In genomic region chr3:195954052-195954751, GRCh38 we compare ENCODE assay signal across 8 cellular contexts. TPM values are rescaled to one million over a fixed set of nuclear protein-coding genes. Genes with fewer than 3 reads are reported as not detected.
DNase-seq lines count a peak whose midpoint lies in the region; ATAC-seq, FAIRE-seq and TF ChIP-seq lines count a peak whose summit lies in the region.
"Not testable (repeated sequence)": the region's sequence is repeated elsewhere in the genome, so short reads cannot be mapped to it uniquely, and the experiment has no call there.

No MANE protein-coding gene starts in this region.

- DNase-seq in GM06990 (ENCODE audit: extremely low read depth, insufficient read length): peak; percentile 91
- peak; percentile 81 for DNase-seq in HK-2 (ENCODE audit: unreplicated experiment)
- not testable (repeated sequence) for DNase-seq in activated B cell treated with CpG ODN at 0.5 μM for 24 hours
- DNase-seq in K562 (ENCODE audit: extremely low read depth in 1 of 4, low spot score in 3 of 4): peak; percentile 81 to 96 (median 85)
- peak; percentile 91 for DNase-seq in left ventricle myocardium superior
- peak in 4 of 5 donors; percentile 64 to 84 (median 82) for DNase-seq in ovary

- H3K36me3 ChIP-seq in GM06990 (ENCODE audit: control insufficient read depth, insufficient read depth, low read length); ovary: not testable (repeated sequence)
- peaks cover 28% of the 10 kb centered on the region; the same call in 2 of the 3 replicates for H3K36me3 ChIP-seq in K562 (ENCODE audit: control insufficient read depth, insufficient read depth, low read length)

- TF ChIP-seq EP300 in K562 (IDR thresholded peaks at IDR 0.05; ENCODE audit: low read length); ovary (IDR thresholded peaks at IDR 0.05): not testable (repeated sequence)

- not testable (repeated sequence) for TF ChIP-seq RAD21 in K562 (CRISPR knock-in tag; conservative IDR thresholded peaks at IDR 0.05 in 1 of 2, IDR thresholded peaks at IDR 0.05 in 1 of 2)

- not testable (repeated sequence) for H2AFZ ChIP-seq in K562 (ENCODE audit: low read depth, low read length)

- H3K27ac ChIP-seq in K562 (ENCODE audit: extremely low read depth, low read depth, low read length) (peak overlapping the region; percentile 52; the same call in 1 of the 3 replicates), ovary (peak overlapping the region in 1 of 2 donors; percentile 69)

- peaks cover 22% of the 10 kb centered on the region for H3K79me2 ChIP-seq in K562 (ENCODE audit: control insufficient read depth, insufficient read depth, low read length)

- in situ Hi-C loops in K562 (cut with MboI): loop anchor here (5.0 kb wide), 1 partner anchor 317 kb away; no protein-coding TSS in a partner anchor

- not testable (repeated sequence) for H3K4me3 Mint-ChIP-seq in activated B cell treated with CpG ODN at 0.5 μM for 24 hours
- H3K4me3 Mint-ChIP-seq in stimulated activated naive CD8-positive, alpha-beta T cell treated with anti-CD3 and anti-CD28 coated beads, Interleukin-15, Interleukin-2, amounts not matched to agents 100 ng/mL and 50 ng/mL, for 24 hours: peak overlapping the region; percentile 81

- TF ChIP-seq POLR2A in K562 (conservative IDR thresholded peaks at IDR 0.05): 0 out of 2 replicates have a peak, but pooled peaks have one; percentile 53
- TF ChIP-seq POLR2A in ovary (IDR thresholded peaks at IDR 0.05): not testable (repeated sequence)

- not testable (repeated sequence) for H3K9me3 ChIP-seq in K562 (replicated peaks; ENCODE audit: control insufficient read depth, insufficient read depth, low read depth, low read length); ovary

- POLR2A ChIA-PET in activated B cell treated with CpG ODN at 0.5 μM for 24 hours (lab: Charles Lee); K562 (lab: Yijun Ruan, JAX): not testable (repeated sequence)

- H4K20me1 ChIP-seq in K562 (replicated peaks; ENCODE audit: control insufficient read depth, insufficient read depth, low read length): not testable (repeated sequence)

- H3K36me3 Mint-ChIP-seq in activated B cell treated with CpG ODN at 0.5 μM for 24 hours (ENCODE audit: low read depth): peaks cover 21% of the 10 kb centered on the region
- peaks cover 17% of the 10 kb centered on the region for H3K36me3 Mint-ChIP-seq in stimulated activated naive CD8-positive, alpha-beta T cell treated with anti-CD3 and anti-CD28 coated beads, Interleukin-15, Interleukin-2, amounts not matched to agents 100 ng/mL and 50 ng/mL, for 24 hours (ENCODE audit: low read depth)

- H3K4me3 ChIP-seq in GM06990 (replicated peaks; ENCODE audit: low read depth, low read length): peak overlapping the region; percentile 57
- peak overlapping the region; percentile 41 for H3K4me3 ChIP-seq in K562
- peak overlapping the region; percentile 30 for H3K4me3 ChIP-seq in ovary

- BruUV-seq in K562 (replicated peaks; lab: Mats Ljungman, UMichigan): not testable (repeated sequence)

- not testable (repeated sequence) for TF ChIP-seq CTCF in GM06990 (IDR thresholded peaks at IDR 0.05; ENCODE audit: insufficient read depth, low read length, poor library complexity, severe bottlenecking); activated B cell treated with CpG ODN at 0.5 μM for 24 hours (IDR thresholded peaks at IDR 0.05); K562 (IDR thresholded peaks at IDR 0.05 in 2 of 3, conservative IDR thresholded peaks at IDR 0.05 in 1 of 3; ENCODE audit: insufficient read depth in 2 of 3, low read depth in 1 of 3, low read length in 3 of 3); ovary (IDR thresholded peaks at IDR 0.05)

- peaks cover 12% of the 10 kb centered on the region for H3K4me1 Mint-ChIP-seq in activated B cell treated with CpG ODN at 0.5 μM for 24 hours
- H3K4me1 Mint-ChIP-seq in stimulated activated naive CD8-positive, alpha-beta T cell treated with anti-CD3 and anti-CD28 coated beads, Interleukin-15, Interleukin-2, amounts not matched to agents 100 ng/mL and 50 ng/mL, for 24 hours (ENCODE audit: low read depth): peaks cover 45% of the 10 kb centered on the region

- H3K27ac Mint-ChIP-seq in activated B cell treated with CpG ODN at 0.5 μM for 24 hours: not testable (repeated sequence)
- peak overlapping the region; percentile 83 for H3K27ac Mint-ChIP-seq in stimulated activated naive CD8-positive, alpha-beta T cell treated with anti-CD3 and anti-CD28 coated beads, Interleukin-15, Interleukin-2, amounts not matched to agents 100 ng/mL and 50 ng/mL, for 24 hours

- H3K9me1 ChIP-seq in K562 (ENCODE audit: control insufficient read depth, insufficient read depth, low read length): not testable (repeated sequence)

- WGBS in K562 (ENCODE audit: insufficient coverage, low coverage, missing lambda C conversion rate): 2% methylated on average over 16 of the region's 84 CpGs
- WGBS in ovary, 3 donors: 2% methylated on average over 52 of the region's 84 CpGs; no CpG with 5 or more reads in 2 of the 3 donors

- not testable (repeated sequence) for H3K27me3 ChIP-seq in GM06990 (replicated peaks; ENCODE audit: control insufficient read depth, insufficient read depth, low read length); K562 (ENCODE audit: control insufficient read depth in 2 of 2, insufficient read depth in 2 of 2, low read length in 2 of 2); ovary

- intact Hi-C loops in activated B cell treated with CpG ODN at 0.5 μM for 24 hours (cut with micrococcal nuclease); K562 (cut with micrococcal nuclease); left ventricle myocardium superior (cut with micrococcal nuclease); ovary (cut with DNase I): not testable (repeated sequence)

- peak overlapping the region; percentile 49; the same call in 1 of the 2 replicates for H3K4me2 ChIP-seq in K562 (ENCODE audit: insufficient read depth, low read length)

- not testable (repeated sequence) for H3K4me1 ChIP-seq in K562 (replicated peaks in 1 of 2; ENCODE audit: control insufficient read depth in 2 of 2, insufficient read depth in 2 of 2, low read length in 2 of 2); ovary (ENCODE audit: insufficient read depth)

- ATAC-seq in GM21717 (IDR thresholded peaks at IDR 0.05; ENCODE audit: unreplicated experiment) (peak; percentile 97), activated B cell treated with CpG ODN at 0.5 μM for 24 hours (ENCODE audit: low read depth) (peak; percentile 88), K562 (peak; percentile 99), left ventricle myocardium superior (peak; percentile 99)

- CTCF ChIA-PET in activated B cell treated with CpG ODN at 0.5 μM for 24 hours (lab: Charles Lee); K562 (lab: Yijun Ruan, JAX; ENCODE audit: low intra/inter-chr PET ratio): not testable (repeated sequence)

- FAIRE-seq in K562 (lab: Jason Lieb, UNC): not testable (repeated sequence)

- peak overlapping the region; percentile 30 to 84; a peak in 3 of 4 replicates for H3K9ac ChIP-seq in K562 (ENCODE audit: insufficient read depth in 1 of 2, low read depth in 2 of 2, low read length in 2 of 2)

- not testable (repeated sequence) for H3K27me3 Mint-ChIP-seq in activated B cell treated with CpG ODN at 0.5 μM for 24 hours; stimulated activated naive CD8-positive, alpha-beta T cell treated with anti-CD3 and anti-CD28 coated beads, Interleukin-15, Interleukin-2, amounts not matched to agents 100 ng/mL and 50 ng/mL, for 24 hours

- H3K9me3 Mint-ChIP-seq in activated B cell treated with CpG ODN at 0.5 μM for 24 hours; stimulated activated naive CD8-positive, alpha-beta T cell treated with anti-CD3 and anti-CD28 coated beads, Interleukin-15, Interleukin-2, amounts not matched to agents 100 ng/mL and 50 ng/mL, for 24 hours: not testable (repeated sequence)

TF ChIP-seq in K562, 482 proteins besides CTCF, POLR2A, EP300 and RAD21 (continues in another document):
- peak; percentile 18; the same call in 1 of the 2 replicates for TF ChIP-seq VEZF1 (CRISPR knock-in tag; IDR thresholded peaks at IDR 0.05)

RNA-seq across cellular contexts. Expression of gene TNK2, which starts 45.9 kb away (rescaled TPM):
- 108 and 132 TPM in 2 replicates for total RNA-seq in activated B cell treated with CpG ODN at 0.5 μM for 24 hours
- 20.1 and 59.7 TPM in 2 replicates for total RNA-seq in K562 (2011; cell fraction: chromatin; rRNA removed; ENCODE audit: low replicate concordance)
- 29.2 and 29.7 TPM in 2 replicates for total RNA-seq in K562 (2011; cell fraction: nucleolus; rRNA removed)
- total RNA-seq in K562 (2011; cell fraction: nucleoplasm; rRNA removed): 20.2 and 23.4 TPM in 2 replicates
- 10.9 and 15.3 TPM in 2 replicates for total RNA-seq in K562 (2014; rRNA removed)
- total RNA-seq in K562 (2014; rRNA removed; fragmentation: Illumina TruSeq; extraction: Trizol): 2.3 and 2.4 TPM in 2 replicates
- total RNA-seq in K562 (2015; rRNA removed; fragmentation: Illumina TruSeq; extraction: Trizol): 8.2 TPM in 2 replicates
- 22.8 and 33.8 TPM in 2 replicates for total RNA-seq in K562 (2021)
- 5.3 and 6.4 TPM in 2 replicates for polyA plus RNA-seq in K562 (2011; rRNA removed)
- polyA plus RNA-seq in K562 (2011; cell fraction: cytosol; rRNA removed): 5.6 and 14.8 TPM in 2 replicates
- 34.5 and 55.3 TPM in 2 replicates for polyA plus RNA-seq in K562 (2011; cell fraction: nucleus; rRNA removed)
- polyA plus RNA-seq in K562 (2012): 13.8 and 19.9 TPM in 2 replicates
- polyA plus RNA-seq in K562 (2014; fragmentation: Illumina TruSeq; extraction: Trizol): 6.5 and 13.2 TPM in 2 replicates
- under 1 TPM; 0.03 to 0.14 TPM for polyA plus RNA-seq in K562 (2014; fragmentation: Nextera tagmentation; extraction: Ambion mirVana)
- 17.6 and 18.8 TPM in 2 replicates for polyA plus RNA-seq in K562 (2014; rRNA removed)
- polyA minus RNA-seq in K562 (2011; rRNA and poly(A)+ RNA removed): 2.9 and 5.0 TPM in 2 replicates
- 10.4 and 17.2 TPM in 2 replicates for polyA minus RNA-seq in K562 (2011; cell fraction: cytosol; rRNA and poly(A)+ RNA removed)
- polyA minus RNA-seq in K562 (2011; cell fraction: nucleus; rRNA and poly(A)+ RNA removed): 9.0 and 9.8 TPM in 2 replicates
- total RNA-seq in left ventricle myocardium superior: 28.9 TPM
- 10 to 100 TPM; 17.0 to 50.1 (median 36.7) TPM for total RNA-seq in ovary
- polyA plus RNA-seq in ovary: 10 to 100 TPM in 1 of 2 donors, 1 to 10 TPM in 1; 2.4 to 26.6 TPM
